Comparison of ENCODE assay signal across 9 cellular contexts in the genomic region with DNA sequence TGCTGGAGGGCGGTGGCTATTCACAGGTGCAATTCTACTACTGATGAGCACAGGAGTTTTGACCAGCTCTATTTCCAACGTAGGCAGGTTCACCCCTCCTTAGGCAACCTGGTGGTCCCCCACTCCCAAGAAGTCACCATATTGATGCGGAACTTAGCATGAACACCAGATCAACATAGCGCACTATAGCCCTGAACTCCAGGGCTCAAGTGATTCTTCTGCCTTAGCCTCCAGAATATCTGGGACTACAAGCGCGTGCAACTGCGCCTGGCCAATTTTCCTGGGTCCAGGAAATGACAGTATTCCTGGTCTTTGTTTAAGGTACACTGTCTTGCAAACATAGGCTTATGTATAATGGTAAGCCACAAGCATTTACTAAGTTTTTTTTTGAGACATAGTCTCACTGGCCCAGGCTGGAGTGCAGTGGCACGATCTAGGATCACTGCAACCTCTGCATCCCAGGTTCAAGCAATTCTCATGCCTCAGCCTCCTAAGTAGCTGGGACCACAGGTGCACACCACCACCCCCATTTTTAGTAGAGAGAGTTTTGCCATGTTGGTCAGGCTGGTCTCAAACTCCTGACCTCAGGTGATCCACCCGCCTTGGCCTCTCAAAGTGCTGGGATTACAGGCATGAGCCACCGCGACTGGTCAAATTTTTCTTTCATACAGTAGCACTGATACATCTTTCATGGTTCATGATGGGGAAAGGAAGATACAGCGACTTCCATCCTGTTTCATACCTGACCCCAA. TPM values are rescaled to one million over a fixed set of nuclear protein-coding genes. Genes with fewer than 3 reads are reported as not detected.
DNase-seq lines count a peak whose midpoint lies in the region; ATAC-seq, FAIRE-seq and TF ChIP-seq lines count a peak whose summit lies in the region.
"Had no signal": no experiment of that assay in that cellular context is flagged by ENCODE, and none has a peak within 500 bp of the region (broad histone marks: within the 10 kb centered on the region; RNA-seq: fewer than 3 reads in every experiment).

No MANE protein-coding gene starts in this region.

- H3K4me3 Mint-ChIP-seq in Caco-2 (ENCODE audit: unreplicated experiment) (peak overlapping the region; percentile 60), T-cell (peak overlapping the region; percentile 82 to 95 (median 85))

- H2AFZ ChIP-seq in parathyroid adenoma: no peak overlapping the region

- H3K36me3 Mint-ChIP-seq in Caco-2 (ENCODE audit: insufficient read depth, unreplicated experiment) (peaks cover 70% of the 10 kb centered on the region), T-cell (peaks cover 13% of the 10 kb centered on the region)

- H3K4me3 ChIP-seq in Caco-2 (ENCODE audit: low read depth, low read length) (no peak overlapping the region), esophagus (ENCODE audit: low read depth in 1 of 2, low read length in 2 of 2) (no peak overlapping the region), parathyroid adenoma (ENCODE audit: low read depth, low read length) (no peak overlapping the region)

- H3K27ac Mint-ChIP-seq in Caco-2 (ENCODE audit: unreplicated experiment) (peak overlapping the region; percentile 82), T-cell (peak overlapping the region; percentile 98 to 99)

- H3K4me1 Mint-ChIP-seq in Caco-2 (ENCODE audit: low read depth, unreplicated experiment) (peaks cover 51% of the 10 kb centered on the region), T-cell (peaks cover 90 to 95% (median 91%) of the 10 kb centered on the region in 3 donors)

- ATAC-seq in T-cell (replicated peaks in 1 of 4): no peak

- CTCF ChIA-PET in Caco-2 (lab: Charles Lee): no interaction called here
- CTCF ChIA-PET in T-cell (lab: Charles Lee): interaction anchor here (0.9 to 7.3 kb wide), 5 partner anchors 8 to 55 kb away, joined by 4 to 106 read pairs (median 11); a partner anchor contains a TSS

- no peaks in the 10 kb centered on the region for H3K79me2 ChIP-seq in parathyroid adenoma

- H3K27me3 Mint-ChIP-seq in Caco-2 (ENCODE audit: insufficient read depth, unreplicated experiment): no peaks in the 10 kb centered on the region
- no peaks in the 10 kb centered on the region for H3K27me3 Mint-ChIP-seq in T-cell

- WGBS in esophagus, 2 donors: 75 to 79% methylated on average over 12 of the region's 12 CpGs

- H3K4me1 ChIP-seq in Caco-2 (peaks cover 59% of the 10 kb centered on the region), esophagus (ENCODE audit: control insufficient read depth in 2 of 2, insufficient read depth in 2 of 2, low read length in 1 of 2) (peaks cover 6 to 34% of the 10 kb centered on the region in 2 donors), parathyroid adenoma (peaks cover 38% of the 10 kb centered on the region)

- no TSS peak for BruUV-seq in Caco-2 (replicated peaks; lab: Mats Ljungman, UMichigan)

- H3K9ac ChIP-seq in parathyroid adenoma: no peak overlapping the region

- no peaks in the 10 kb centered on the region for H3K9me3 Mint-ChIP-seq in Caco-2 (ENCODE audit: unreplicated experiment)
- no peaks in the 10 kb centered on the region for H3K9me3 Mint-ChIP-seq in T-cell

- no peaks in the 10 kb centered on the region for H3K9me3 ChIP-seq in Caco-2
- no peaks in the 10 kb centered on the region for H3K9me3 ChIP-seq in esophagus (ENCODE audit: control insufficient read depth in 2 of 2, insufficient read depth in 1 of 2, low read depth in 1 of 2, low read length in 1 of 2)
- H3K9me3 ChIP-seq in parathyroid adenoma (ENCODE audit: control insufficient read depth, low read length): no peaks in the 10 kb centered on the region

- DNase-seq in Caco-2: no peak
- DNase-seq in T-cell: no peak
- no peak for DNase-seq in urothelium cell line (ENCODE audit: low spot score)
- no peak for DNase-seq in NCI-H2081 (lab: John Stamatoyannopoulos, UW)
- DNase-seq in NCI-H2171 treated with DMSO at 0.1 percent for 48 hours (lab: John Stamatoyannopoulos, UW): no peak
- DNase-seq in NCI-H2196 (lab: John Stamatoyannopoulos, UW; ENCODE audit: unreplicated experiment): no peak

- H3K4me2 ChIP-seq in parathyroid adenoma (ENCODE audit: low read length): peak overlapping the region; percentile 61

- POLR2A ChIA-PET in Caco-2 (lab: Charles Lee) (interaction anchor here (2.3 kb wide), 1 partner anchor 12 kb away, joined by 74 read pairs; a partner anchor contains a TSS), T-cell (lab: Charles Lee) (interaction anchor here (0.6 to 7.2 kb wide), 7 partner anchors 8 to 49 kb away, joined by 3 to 255 read pairs (median 12); a partner anchor contains a TSS)

- FAIRE-seq in urothelium cell line (lab: Jason Lieb, UNC): no peak

- H3K27ac ChIP-seq in esophagus (ENCODE audit: low read depth in 2 of 2, low read length in 1 of 2) (peak overlapping the region; percentile 93 to 98), parathyroid adenoma (peak overlapping the region; percentile 88)

- H3K27me3 ChIP-seq in Caco-2 (replicated peaks; ENCODE audit: control insufficient read depth, insufficient read depth, low read length) (no peaks in the 10 kb centered on the region), esophagus (ENCODE audit: control insufficient read depth in 1 of 2, insufficient read depth in 2 of 2, low read length in 2 of 2) (no peaks in the 10 kb centered on the region), parathyroid adenoma (ENCODE audit: control insufficient read depth, insufficient read depth, low read length) (no peaks in the 10 kb centered on the region)

- H3K36me3 ChIP-seq in Caco-2 (ENCODE audit: control insufficient read depth, insufficient read depth, low read length) (no peaks in the 10 kb centered on the region; the same call in 1 of the 2 replicates), esophagus (ENCODE audit: control insufficient read depth in 2 of 2, insufficient read depth in 2 of 2, low read length in 1 of 2) (no peaks in the 10 kb centered on the region), parathyroid adenoma (ENCODE audit: control insufficient read depth, insufficient read depth, low read length) (no peaks in the 10 kb centered on the region)

- TF ChIP-seq CTCF in Caco-2 (IDR thresholded peaks at IDR 0.05; ENCODE audit: insufficient read depth in 1 of 2, low read depth in 1 of 2, low read length in 1 of 2, severe bottlenecking in 1 of 2, unreplicated experiment in 1 of 2) (no peak), parathyroid adenoma (IDR thresholded peaks at IDR 0.05) (no peak)

- intact Hi-C loops in Caco-2 (cut with micrococcal nuclease; ENCODE audit: unreplicated experiment): loop anchor here (10.0 kb wide), 2 partner anchors 408 to 438 kb away; a partner anchor contains a TSS

RNA-seq across cellular contexts. Expression of a gene that starts 12.6 kb away (rescaled TPM):
- total RNA-seq in Caco-2 (2022) (130 and 134 TPM in 2 replicates), T-cell (100 to 1,000 TPM; 478 to 731 (median 517) TPM)
- polyA plus RNA-seq in esophagus: 100 to 1,000 TPM in 1 of 2 donors, 10 to 100 TPM in 1; 99.3 to 101 TPM

RNA-seq across cellular contexts. Expression of a gene that starts 17.6 kb away (rescaled TPM):
- total RNA-seq in Caco-2 (2022) (16.1 and 17.6 TPM in 2 replicates), T-cell (under 1 TPM; 0.26 to 0.66 (median 0.49) TPM)
- polyA plus RNA-seq in esophagus: 100 to 1,000 TPM in 1 of 2 donors, 10 to 100 TPM in 1; 43.2 to 108 TPM

RNA-seq across cellular contexts. Expression of a gene that starts 51.2 kb away (rescaled TPM):
- 0.59 and 0.63 TPM in 2 replicates for total RNA-seq in Caco-2 (2022)
- total RNA-seq in T-cell: under 1 TPM in 3 of 5 donors, not detected in 2; 0.49 to 0.85 (median 0.73) TPM
- 1 to 10 TPM; 2.1 to 4.6 TPM for polyA plus RNA-seq in esophagus
- total RNA-seq: mononuclear cell had no signal

RNA-seq across cellular contexts. Expression of a gene that starts 58.9 kb away (rescaled TPM):
- total RNA-seq in Caco-2 (2022) (0.95 and 2.4 TPM in 2 replicates), T-cell (1 to 10 TPM in 3 of 5 donors, under 1 TPM in 2; 0.25 to 2.9 (median 1.2) TPM)
- 1,000 to 10,000 TPM; 1,189 to 4,054 TPM for polyA plus RNA-seq in esophagus

Comparison
In these comparisons a context has a peak if more than half of its experiments do, and no peak if none do; other contexts are left out.
1. RNA of a gene that starts 17.6 kb away (total RNA-seq): 16.1 to 17.6 TPM in Caco-2; 0.26 to 0.66 TPM in T-cell; every median in the first group is over 10 times any median in the second.